Comparison of ENCODE assay signal across 29 cellular contexts in the genomic region with DNA sequence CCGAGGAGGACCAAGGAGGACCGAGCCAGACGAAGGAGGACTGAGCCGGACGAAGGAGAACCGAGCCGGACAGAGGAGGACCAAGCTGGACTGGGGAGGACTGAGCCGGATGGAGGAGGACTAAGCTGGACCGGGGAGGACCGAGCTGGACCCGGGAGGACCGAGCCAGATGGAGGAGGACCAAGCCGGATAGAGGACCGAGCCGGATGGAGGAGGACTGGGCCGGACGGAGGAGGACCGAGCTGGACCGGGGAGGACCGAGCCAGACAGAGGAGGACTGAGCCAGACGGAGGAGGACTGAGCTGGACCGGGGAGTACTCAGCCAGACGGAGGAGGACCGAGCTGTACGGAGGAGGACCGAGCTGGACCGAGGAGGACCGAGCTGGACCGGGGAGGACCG. TPM values are rescaled to one million over a fixed set of nuclear protein-coding genes. Genes with fewer than 3 reads are reported as not detected.
A peak's percentile ranks its signal among the peaks of the same experiment; 100 is the strongest.
DNase-seq lines count a peak whose midpoint lies in the region; ATAC-seq, FAIRE-seq and TF ChIP-seq lines count a peak whose summit lies in the region.
"Had no signal": no experiment of that assay in that cellular context is flagged by ENCODE, and none has a peak within 500 bp of the region (broad histone marks: within the 10 kb centered on the region; RNA-seq: fewer than 3 reads in every experiment).

No MANE protein-coding gene starts in this region.

- H3K4me3 ChIP-seq in HepG2 (replicated peaks in 1 of 3; ENCODE audit: insufficient read depth in 1 of 3, low read depth in 2 of 3, low read length in 3 of 3) = no peak overlapping the region
- H3K4me3 ChIP-seq in right lobe of liver = no peak overlapping the region
- peak overlapping the region in 1 of 4 donors; percentile 98 for H3K4me3 ChIP-seq in esophagus squamous epithelium
- H3K4me3 ChIP-seq in aorta (ENCODE audit: low read length in 2 of 2) = no peak overlapping the region
- no peak overlapping the region for H3K4me3 ChIP-seq in PC-9

- H3K9me2 ChIP-seq in PC-9 (ENCODE audit: insufficient read depth) = no peaks in the 10 kb centered on the region

- H3K9me3 Mint-ChIP-seq in progenitor cell of endocrine pancreas (ENCODE audit: low read depth) = no peaks in the 10 kb centered on the region
- no peaks in the 10 kb centered on the region for H3K9me3 Mint-ChIP-seq in activated naive CD8-positive, alpha-beta T cell treated with anti-CD3 and anti-CD28 coated beads, Interleukin-2, amount 50 U/mL, for 24 hours
- H3K9me3 Mint-ChIP-seq: activated CD4-positive, alpha-beta memory T cell treated with anti-CD3 and anti-CD28 coated beads for 36 hours; activated naive CD4-positive, alpha-beta T cell treated with anti-CD3 and anti-CD28 coated beads, Interleukin-2, amount 50 U/mL, for 24 hours; HFFc6; mesothelial cell of epicardium had no signal

- H3K9me3 ChIP-seq in HepG2 (ENCODE audit: low read length) (no peaks in the 10 kb centered on the region), right lobe of liver (no peaks in the 10 kb centered on the region), esophagus squamous epithelium (no peaks in the 10 kb centered on the region), aorta (ENCODE audit: control insufficient read depth, low read length) (no peaks in the 10 kb centered on the region), PC-9 (ENCODE audit: insufficient read depth, low read depth) (no peaks in the 10 kb centered on the region)

- BruUV-seq in HepG2 (replicated peaks; lab: Mats Ljungman, UMichigan) (no TSS peak), PC-9 (replicated peaks; lab: Mats Ljungman, UMichigan) (no TSS peak)

- TF ChIP-seq CTCF in HepG2 (CRISPR knock-in tag; IDR thresholded peaks at IDR 0.05) (no peak), right lobe of liver (IDR thresholded peaks at IDR 0.05) (no peak), esophagus squamous epithelium (IDR thresholded peaks at IDR 0.05) (no peak), progenitor cell of endocrine pancreas (IDR thresholded peaks at IDR 0.05; ENCODE audit: unreplicated experiment) (no peak), PC-9 (conservative IDR thresholded peaks at IDR 0.05) (no peak)

- H4K20me1 ChIP-seq in HepG2 (ENCODE audit: insufficient read depth, low read length) (peaks cover 8% of the 10 kb centered on the region; the same call in 1 of the 2 replicates), PC-9 (ENCODE audit: insufficient read depth) (no peaks in the 10 kb centered on the region)

- no peak overlapping the region for H3K27ac ChIP-seq in HepG2 (ENCODE audit: extremely low read length, insufficient read depth, low read length)
- H3K27ac ChIP-seq in right lobe of liver = no peak overlapping the region
- H3K27ac ChIP-seq in esophagus squamous epithelium = peak overlapping the region in 3 of 4 donors; percentile 85 to 94 (median 92)
- no peak overlapping the region for H3K27ac ChIP-seq in aorta (ENCODE audit: low read depth in 1 of 2, low read length in 2 of 2)
- H3K27ac ChIP-seq in PC-9 = no peak overlapping the region
- H3K27ac ChIP-seq: parathyroid adenoma had no signal

- no peak overlapping the region for H3K4me3 Mint-ChIP-seq in progenitor cell of endocrine pancreas (ENCODE audit: low read depth)
- H3K4me3 Mint-ChIP-seq in activated naive CD8-positive, alpha-beta T cell treated with anti-CD3 and anti-CD28 coated beads, Interleukin-2, amount 50 U/mL, for 24 hours = no peak overlapping the region
- H3K4me3 Mint-ChIP-seq: activated CD4-positive, alpha-beta memory T cell treated with anti-CD3 and anti-CD28 coated beads for 36 hours; activated naive CD4-positive, alpha-beta T cell treated with anti-CD3 and anti-CD28 coated beads, Interleukin-2, amount 50 U/mL, for 24 hours; HFFc6; mesothelial cell of epicardium had no signal

- no peak overlapping the region for H3K4me2 ChIP-seq in HepG2 (ENCODE audit: low read depth, low read length)
- no peak overlapping the region for H3K4me2 ChIP-seq in PC-9

- H3K79me2 ChIP-seq in HepG2 (ENCODE audit: insufficient read depth, low read length) (peaks cover 26% of the 10 kb centered on the region), PC-9 (ENCODE audit: low read depth) (0 out of 2 replicates have a peak, but pooled peaks cover 8% of the 10 kb centered on the region)

- H3K27ac Mint-ChIP-seq in progenitor cell of endocrine pancreas = peak overlapping the region; percentile 13
- H3K27ac Mint-ChIP-seq in activated naive CD8-positive, alpha-beta T cell treated with anti-CD3 and anti-CD28 coated beads, Interleukin-2, amount 50 U/mL, for 24 hours = no peak overlapping the region
- H3K27ac Mint-ChIP-seq: activated CD4-positive, alpha-beta memory T cell treated with anti-CD3 and anti-CD28 coated beads for 36 hours; activated naive CD4-positive, alpha-beta T cell treated with anti-CD3 and anti-CD28 coated beads, Interleukin-2, amount 50 U/mL, for 24 hours; HFFc6; mesothelial cell of epicardium had no signal

- 96% methylated on average over 30 of the region's 30 CpGs for WGBS in HepG2 (ENCODE audit: low lambda C conversion rate)
- WGBS in right lobe of liver (ENCODE audit: insufficient coverage, low coverage, low lambda C conversion rate, missing lambda C conversion rate) = 89% methylated on average over 19 of the region's 30 CpGs
- 86 to 87% methylated on average over 30 of the region's 30 CpGs for WGBS in esophagus squamous epithelium, 2 donors
- WGBS in aorta, 2 donors = 81% methylated on average over 30 of the region's 30 CpGs

- H3K36me3 ChIP-seq in HepG2 (replicated peaks in 1 of 2; ENCODE audit: control insufficient read depth in 1 of 2, insufficient read depth in 2 of 2, low read length in 2 of 2) = no peaks in the 10 kb centered on the region
- no peaks in the 10 kb centered on the region for H3K36me3 ChIP-seq in right lobe of liver
- peaks cover 0 to 20% (median 0%) of the 10 kb centered on the region in 3 donors for H3K36me3 ChIP-seq in esophagus squamous epithelium
- H3K36me3 ChIP-seq in aorta (ENCODE audit: control insufficient read depth in 1 of 2, insufficient read depth in 2 of 2, low read length in 1 of 2) = no peaks in the 10 kb centered on the region
- no peaks in the 10 kb centered on the region for H3K36me3 ChIP-seq in PC-9 (ENCODE audit: low read depth)

- H3K4me1 ChIP-seq in HepG2 (ENCODE audit: insufficient read depth, low read length) = peaks cover 15% of the 10 kb centered on the region
- H3K4me1 ChIP-seq in right lobe of liver = no peaks in the 10 kb centered on the region
- H3K4me1 ChIP-seq in esophagus squamous epithelium = peaks cover 22 to 63% (median 22%) of the 10 kb centered on the region in 3 donors
- no peaks in the 10 kb centered on the region for H3K4me1 ChIP-seq in aorta (ENCODE audit: control insufficient read depth in 1 of 2, insufficient read depth in 2 of 2, low read length in 2 of 2)
- H3K4me1 ChIP-seq in PC-9 (replicated peaks; ENCODE audit: insufficient read depth) = no peaks in the 10 kb centered on the region; the same call in 1 of the 2 replicates

- no peaks in the 10 kb centered on the region for H3K27me3 Mint-ChIP-seq in progenitor cell of endocrine pancreas
- no peaks in the 10 kb centered on the region for H3K27me3 Mint-ChIP-seq in activated naive CD8-positive, alpha-beta T cell treated with anti-CD3 and anti-CD28 coated beads, Interleukin-2, amount 50 U/mL, for 24 hours
- H3K27me3 Mint-ChIP-seq: activated CD4-positive, alpha-beta memory T cell treated with anti-CD3 and anti-CD28 coated beads for 36 hours; activated naive CD4-positive, alpha-beta T cell treated with anti-CD3 and anti-CD28 coated beads, Interleukin-2, amount 50 U/mL, for 24 hours; naive thymus-derived CD8-positive, alpha-beta T cell had no signal

- POLR2A ChIA-PET in HepG2 (lab: Yijun Ruan, JAX) = interaction anchor here (0.7 kb wide), 1 partner anchor 11 kb away, joined by 3 read pairs; a partner anchor contains a TSS
- POLR2A ChIA-PET in PC-9 (lab: Charles Lee; ENCODE audit: unreplicated experiment) = interaction anchor here (0.7 kb wide), 1 partner anchor 390 kb away, joined by 14 read pairs; no protein-coding TSS in a partner anchor

- DNase-seq in HepG2 (ENCODE audit: low spot score) (no peak), right lobe of liver (no peak), esophagus squamous epithelium (lab: John Stamatoyannopoulos, UW) (no peak), progenitor cell of endocrine pancreas (ENCODE audit: low spot score, unreplicated experiment) (no peak), aorta (peak; percentile 47 to 74), PC-9 (no peak), iPS-NIHi7 (ENCODE audit: extremely low spot score) (no peak)
- DNase-seq in activated naive CD8-positive, alpha-beta T cell treated with anti-CD3 and anti-CD28 coated beads, Interleukin-2, amount 50 U/mL, for 24 hours = no peak
- DNase-seq: 8988T; activated CD4-positive, alpha-beta memory T cell treated with anti-CD3 and anti-CD28 coated beads for 36 hours; activated CD4-positive, CD25-positive, alpha-beta regulatory T cell; activated CD8-positive, alpha-beta memory T cell treated with anti-CD3 and anti-CD28 coated beads, Interleukin-2, amount 50 U/mL, for 4 hours; anterior cingulate cortex; central memory CD4-positive, alpha-beta T cell; dermis blood vessel endothelial cell; GF-D8; HFFc6; islet precursor cell; naive thymus-derived CD8-positive, alpha-beta T cell; NCI-H1436 treated with DMSO at 0.1 percent for 48 hours; NCI-H446 treated with DMSO at 0.1 percent for 48 hours; NCI-H82; stimulated activated CD4-positive, alpha-beta T cell treated with anti-CD3 and anti-CD28 coated beads, Interleukin-4, amount 100 ng/mL, for 1 hour; T-helper 1 cell had no signal

- ATAC-seq in HepG2 (no peak), right lobe of liver (no peak), aorta (ENCODE audit: low FRiP score) (no peak)
- ATAC-seq in activated naive CD8-positive, alpha-beta T cell treated with anti-CD3 and anti-CD28 coated beads, Interleukin-2, amount 50 U/mL, for 24 hours = no peak
- ATAC-seq: naive thymus-derived CD8-positive, alpha-beta T cell; right cardiac atrium had no signal

- no peaks in the 10 kb centered on the region for H3K36me3 Mint-ChIP-seq in progenitor cell of endocrine pancreas (ENCODE audit: insufficient read depth)
- H3K36me3 Mint-ChIP-seq in activated naive CD8-positive, alpha-beta T cell treated with anti-CD3 and anti-CD28 coated beads, Interleukin-2, amount 50 U/mL, for 24 hours (ENCODE audit: low read depth) = peaks cover 3% of the 10 kb centered on the region
- H3K36me3 Mint-ChIP-seq: activated CD4-positive, alpha-beta memory T cell treated with anti-CD3 and anti-CD28 coated beads for 36 hours; activated naive CD4-positive, alpha-beta T cell treated with anti-CD3 and anti-CD28 coated beads, Interleukin-2, amount 50 U/mL, for 24 hours had no signal

- H2AFZ ChIP-seq in HepG2 (ENCODE audit: low read length) (no peak overlapping the region), PC-9 (no peak overlapping the region)
- H2AFZ ChIP-seq: parathyroid adenoma had no signal

- intact Hi-C loops in HepG2 (cut with micrococcal nuclease; ENCODE audit: unreplicated experiment) (no loop called here), right lobe of liver (cut with DNase I) (no loop called here), esophagus squamous epithelium (cut with DNase I) (no loop called here), aorta (cut with DNase I) (no loop called here), PC-9 (cut with micrococcal nuclease; ENCODE audit: unreplicated experiment) (no loop called here)

- H3K4me1 Mint-ChIP-seq in progenitor cell of endocrine pancreas (ENCODE audit: low read depth) = peaks cover 11% of the 10 kb centered on the region
- H3K4me1 Mint-ChIP-seq in activated naive CD8-positive, alpha-beta T cell treated with anti-CD3 and anti-CD28 coated beads, Interleukin-2, amount 50 U/mL, for 24 hours = peaks cover 24% of the 10 kb centered on the region

- no peak for FAIRE-seq in HepG2 (lab: Jason Lieb, UNC)
- FAIRE-seq: endometrium had no signal

- H3F3A ChIP-seq in PC-9 (ENCODE audit: insufficient read depth, low read depth) = peaks cover 11% of the 10 kb centered on the region; the same call in 1 of the 2 replicates

- no peak for TF ChIP-seq RAD21 in HepG2 (CRISPR knock-in tag; IDR thresholded peaks at IDR 0.05)

- H3K27me3 ChIP-seq in HepG2 (ENCODE audit: control insufficient read depth in 1 of 2, insufficient read depth in 2 of 2, low read length in 2 of 2) (no peaks in the 10 kb centered on the region; a peak in 1 of 5 replicates), right lobe of liver (no peaks in the 10 kb centered on the region), esophagus squamous epithelium (no peaks in the 10 kb centered on the region), aorta (ENCODE audit: control insufficient read depth in 1 of 2, insufficient read depth in 2 of 2, low read length in 1 of 2) (no peaks in the 10 kb centered on the region), PC-9 (ENCODE audit: insufficient read depth, low read depth) (no peaks in the 10 kb centered on the region)

- in situ Hi-C loops in HepG2 (cut with HindIII; ENCODE audit: extremely low pct_ligation_motif_present, low pct_unique_long_range_greater_than_20kb) = no loop called here

- TF ChIP-seq EP300 in HepG2 (IDR thresholded peaks at IDR 0.05; ENCODE audit: low read depth in 2 of 2, low read length in 2 of 2) (no peak), HepG2 (CRISPR knock-in tag; IDR thresholded peaks at IDR 0.05; ENCODE audit: borderline replicate concordance) (no peak)

- no peak overlapping the region for H3K9ac ChIP-seq in HepG2 (ENCODE audit: insufficient read depth, low read depth, low read length)
- H3K9ac ChIP-seq: parathyroid adenoma had no signal

- CTCF ChIA-PET in HepG2 (lab: Yijun Ruan, JAX; ENCODE audit: low intra/inter-chr PET ratio, low total read pairs) = no interaction called here
- CTCF ChIA-PET in PC-9 (lab: Charles Lee) = interaction anchor here (0.5 to 0.7 kb wide), 2 partner anchors 11 to 145 kb away, joined by 3 to 4 read pairs; no protein-coding TSS in a partner anchor

- TF ChIP-seq POLR2A in HepG2 (IDR thresholded peaks at IDR 0.05; ENCODE audit: insufficient read depth in 1 of 2, low read depth in 2 of 2, low read length in 2 of 2) (no peak), right lobe of liver (IDR thresholded peaks at IDR 0.05) (no peak), esophagus squamous epithelium (IDR thresholded peaks at IDR 0.05) (no peak)

RNA-seq across cellular contexts. Expression of a gene that starts 3.2 kb away (rescaled TPM):
- total RNA-seq in HepG2 (2016; rRNA removed; fragmentation: Illumina TruSeq; extraction: Trizol) (4.3 and 5.2 TPM in 2 replicates), right lobe of liver (1 to 10 TPM; 5.3 to 9.8 (median 7.6) TPM), esophagus squamous epithelium (10 to 100 TPM; 12.0 to 25.3 (median 15.2) TPM), progenitor cell of endocrine pancreas (49.7 and 51.7 TPM in 2 replicates), aorta (10 to 100 TPM; 78.7 to 83.3 TPM), PC-9 (2021) (19.1 and 20.0 TPM in 2 replicates)
- 7.1 TPM in 2 replicates for total RNA-seq in HepG2 (2016; cell fraction: cytosol; rRNA removed; fragmentation: Illumina TruSeq; extraction: Trizol; ENCODE audit: low read depth)
- 3.5 and 4.4 TPM in 2 replicates for total RNA-seq in HepG2 (2016; cell fraction: insoluble cytoplasmic fraction; rRNA removed; fragmentation: Illumina TruSeq; extraction: Trizol)
- total RNA-seq in HepG2 (2016; cell fraction: membrane; rRNA removed; fragmentation: Illumina TruSeq; extraction: Trizol) = 6.2 and 6.4 TPM in 2 replicates
- 3.7 and 4.3 TPM in 2 replicates for total RNA-seq in HepG2 (2016; cell fraction: nucleus; rRNA removed; fragmentation: Illumina TruSeq; extraction: Trizol)
- polyA plus RNA-seq in HepG2 (2011; rRNA removed) (3.6 and 4.8 TPM in 2 replicates), aorta (10 to 100 TPM; 25.2 to 26.8 TPM)
- 1.9 and 2.3 TPM in 2 replicates for polyA plus RNA-seq in HepG2 (2011; cell fraction: cytosol; rRNA removed)
- polyA plus RNA-seq in HepG2 (2011; cell fraction: nucleus; rRNA removed) = 11.5 and 14.0 TPM in 2 replicates
- 6.4 and 8.6 TPM in 2 replicates for polyA plus RNA-seq in HepG2 (2012)
- polyA plus RNA-seq in HepG2 (2016; cell fraction: cytosol; fragmentation: Illumina TruSeq; extraction: Trizol; ENCODE audit: low read depth) = 0.99 and 1.0 TPM in 2 replicates
- polyA plus RNA-seq in HepG2 (2016; cell fraction: insoluble cytoplasmic fraction; fragmentation: Illumina TruSeq; extraction: Trizol; ENCODE audit: low read depth) = 6.8 and 10.5 TPM in 2 replicates
- polyA plus RNA-seq in HepG2 (2016; cell fraction: membrane; fragmentation: Illumina TruSeq; extraction: Trizol; ENCODE audit: low read depth) = 4.0 and 4.6 TPM in 2 replicates
- polyA plus RNA-seq in HepG2 (2016; cell fraction: nucleus; fragmentation: Illumina TruSeq; extraction: Trizol; ENCODE audit: insufficient read depth, low read depth) = 16.9 and 17.1 TPM in 2 replicates
- polyA minus RNA-seq in HepG2 (2011; rRNA and poly(A)+ RNA removed; ENCODE audit: low replicate concordance) = 21.9 and 27.3 TPM in 2 replicates
- polyA minus RNA-seq in HepG2 (2011; cell fraction: cytosol; rRNA and poly(A)+ RNA removed) = 6.3 and 12.3 TPM in 2 replicates
- polyA minus RNA-seq in HepG2 (2011; cell fraction: nucleus; rRNA and poly(A)+ RNA removed) = 5.9 and 6.3 TPM in 2 replicates

RNA-seq across cellular contexts. Expression of a gene that starts 11.1 kb away (rescaled TPM):
- total RNA-seq in HepG2 (2016; rRNA removed; fragmentation: Illumina TruSeq; extraction: Trizol) (20.6 and 21.5 TPM in 2 replicates), right lobe of liver (10 to 100 TPM in 5 of 6 experiments, 1 to 10 TPM in 1; 7.9 to 27.0 (median 16.5) TPM), esophagus squamous epithelium (10 to 100 TPM; 23.7 to 71.1 (median 28.0) TPM), progenitor cell of endocrine pancreas (36.3 and 40.7 TPM in 2 replicates), aorta (under 1 TPM; 0.26 to 0.60 TPM), PC-9 (2021) (56.8 and 71.5 TPM in 2 replicates)
- total RNA-seq in HepG2 (2016; cell fraction: cytosol; rRNA removed; fragmentation: Illumina TruSeq; extraction: Trizol; ENCODE audit: low read depth) = 4.8 and 6.1 TPM in 2 replicates
- total RNA-seq in HepG2 (2016; cell fraction: insoluble cytoplasmic fraction; rRNA removed; fragmentation: Illumina TruSeq; extraction: Trizol) = 12.8 and 26.0 TPM in 2 replicates
- total RNA-seq in HepG2 (2016; cell fraction: membrane; rRNA removed; fragmentation: Illumina TruSeq; extraction: Trizol) = 6.5 and 7.3 TPM in 2 replicates
- total RNA-seq in HepG2 (2016; cell fraction: nucleus; rRNA removed; fragmentation: Illumina TruSeq; extraction: Trizol) = 21.9 and 26.6 TPM in 2 replicates
- polyA plus RNA-seq in HepG2 (2011; rRNA removed) (2.3 and 3.3 TPM in 2 replicates), aorta (10 to 100 TPM in 1 of 2 donors, under 1 TPM in 1; 0.84 to 29.2 TPM)
- polyA plus RNA-seq in HepG2 (2011; cell fraction: cytosol; rRNA removed) = 0.60 and 0.95 TPM in 2 replicates
- 7.0 and 7.9 TPM in 2 replicates for polyA plus RNA-seq in HepG2 (2011; cell fraction: nucleus; rRNA removed)
- 5.3 and 9.8 TPM in 2 replicates for polyA plus RNA-seq in HepG2 (2012)
- 1.8 and 2.4 TPM in 2 replicates for polyA plus RNA-seq in HepG2 (2016; cell fraction: cytosol; fragmentation: Illumina TruSeq; extraction: Trizol; ENCODE audit: low read depth)
- 14.4 and 15.0 TPM in 2 replicates for polyA plus RNA-seq in HepG2 (2016; cell fraction: insoluble cytoplasmic fraction; fragmentation: Illumina TruSeq; extraction: Trizol; ENCODE audit: low read depth)
- polyA plus RNA-seq in HepG2 (2016; cell fraction: membrane; fragmentation: Illumina TruSeq; extraction: Trizol; ENCODE audit: low read depth) = 3.0 and 3.4 TPM in 2 replicates
- 30.0 and 33.5 TPM in 2 replicates for polyA plus RNA-seq in HepG2 (2016; cell fraction: nucleus; fragmentation: Illumina TruSeq; extraction: Trizol; ENCODE audit: insufficient read depth, low read depth)
- polyA minus RNA-seq in HepG2 (2011; rRNA and poly(A)+ RNA removed; ENCODE audit: low replicate concordance) = 4.2 and 4.7 TPM in 2 replicates
- 4.5 and 6.3 TPM in 2 replicates for polyA minus RNA-seq in HepG2 (2011; cell fraction: cytosol; rRNA and poly(A)+ RNA removed)
- 3.5 and 6.6 TPM in 2 replicates for polyA minus RNA-seq in HepG2 (2011; cell fraction: nucleus; rRNA and poly(A)+ RNA removed)
- total RNA-seq: HFFc6, right cardiac atrium had no signal

Comparison
In these comparisons a context has a peak if more than half of its experiments do, and no peak if none do; other contexts are left out.
1. DNase-seq: peak in aorta (2 of 2); none in HepG2 (single experiment), right lobe of liver (0 of 3), esophagus squamous epithelium (single experiment), progenitor cell of endocrine pancreas (single experiment), activated naive CD8-positive, alpha-beta T cell treated with anti-CD3 and anti-CD28 coated beads, Interleukin-2, amount 50 U/mL, for 24 hours (single experiment), PC-9 (0 of 2) and iPS-NIHi7 (single experiment).
2. H3K27ac ChIP-seq: peak in esophagus squamous epithelium (3 of 4); none in HepG2 (single experiment), right lobe of liver (0 of 3), aorta (0 of 2) and PC-9 (single experiment).